In the genomic region with DNA sequence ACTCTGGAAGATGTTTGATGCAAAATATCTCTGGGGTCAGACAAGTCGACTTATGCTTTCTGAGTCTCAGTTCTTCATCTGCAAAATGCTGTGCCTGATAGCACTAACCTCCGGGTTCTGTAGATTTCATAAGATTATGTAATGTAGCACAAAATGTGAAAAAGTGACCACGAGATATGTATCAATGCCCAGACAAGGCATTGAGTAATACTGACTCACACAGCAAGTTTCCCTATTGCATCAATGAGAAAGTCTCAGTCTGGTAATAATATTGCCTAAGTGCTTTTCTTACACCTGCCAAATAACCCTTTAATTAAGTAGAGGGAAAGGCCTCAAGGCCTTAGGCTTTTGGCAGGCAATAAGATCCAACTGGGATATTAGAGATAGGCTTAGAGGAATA, we compare ENCODE assay signal across 8 cellular contexts. TPM values are rescaled to one million over a fixed set of nuclear protein-coding genes. Genes with fewer than 3 reads are reported as not detected.
DNase-seq lines count a peak whose midpoint lies in the region; TF ChIP-seq lines count a peak whose summit lies in the region.

No MANE protein-coding gene starts in this region.

- DNase-seq in GM04504 (ENCODE audit: low read depth), result peak; percentile 42
- DNase-seq in NOMO-1 treated with dmso at 0.1 percent for 144 hours (lab: John Stamatoyannopoulos, UW; ENCODE audit: unreplicated experiment), result peak; percentile 70
- DNase-seq in fibroblast of gingiva (ENCODE audit: low read depth), result peak; percentile 65
- peak; percentile 0 for DNase-seq in skeletal muscle cell (ENCODE audit: low read depth)
- no peak for DNase-seq in anterior cingulate cortex (lab: John Stamatoyannopoulos, UW)
- DNase-seq in stomach, result no peak
- DNase-seq in NCI-H1048 (lab: John Stamatoyannopoulos, UW), result no peak
- DNase-seq in iPS-NIHi11 (ENCODE audit: low spot score), result no peak

- H3K9me3 ChIP-seq in stomach, result no peaks in the 10 kb centered on the region

- no peak overlapping the region for H3K27ac ChIP-seq in stomach

- TF ChIP-seq EP300 in stomach (IDR thresholded peaks at IDR 0.05), result no peak

- WGBS in stomach, 5 donors, result 43 to 73% (median 68%) methylated on average over 3 of the region's 3 CpGs

- intact Hi-C loops in stomach (cut with DNase I; ENCODE audit: low total_unique reads), result no loop called here

- no peak overlapping the region for H3K4me3 ChIP-seq in skeletal muscle cell (ENCODE audit: low read depth, low read length)
- no peak overlapping the region for H3K4me3 ChIP-seq in stomach

- no peak for TF ChIP-seq POLR2A in stomach (IDR thresholded peaks at IDR 0.05)

- no peak for TF ChIP-seq CTCF in stomach (IDR thresholded peaks at IDR 0.05)

- H3K27me3 ChIP-seq in stomach, result peaks cover 0 to 13% (median 0%) of the 10 kb centered on the region in 3 donors

- H3K36me3 ChIP-seq in stomach, result no peaks in the 10 kb centered on the region

- H3K4me1 ChIP-seq in stomach, result peaks cover 0 to 10% (median 0%) of the 10 kb centered on the region in 4 donors

RNA-seq across cellular contexts. Expression of gene MMP2, which starts 41.4 kb away (rescaled TPM):
- total RNA-seq in stomach, result 100 to 1,000 TPM in 4 of 5 donors, 10 to 100 TPM in 1; 67.9 to 206 (median 142) TPM
- polyA plus RNA-seq in stomach, result 10 to 100 TPM; 17.7 to 67.9 (median 39.6) TPM

Comparison
In these comparisons a context has a peak if more than half of its experiments do, and no peak if none do; other contexts are left out.
1. DNase-seq: peak in GM04504 (single experiment), NOMO-1 treated with dmso at 0.1 percent for 144 hours (single experiment), fibroblast of gingiva (single experiment) and skeletal muscle cell (single experiment); none in anterior cingulate cortex (0 of 58), stomach (single experiment), NCI-H1048 (single experiment) and iPS-NIHi11 (single experiment).